In genomic region chr22:28793976-28794584, GRCh38 we compare ENCODE assay signal across 20 cellular contexts. TPM values are rescaled to one million over a fixed set of nuclear protein-coding genes. Genes with fewer than 3 reads are reported as not detected.
A peak's percentile ranks its signal among the peaks of the same experiment; 100 is the strongest.
DNase-seq lines count a peak whose midpoint lies in the region; ATAC-seq and TF ChIP-seq lines count a peak whose summit lies in the region.
"Had no signal": no experiment of that assay in that cellular context is flagged by ENCODE, and none has a peak within 500 bp of the region (broad histone marks: within the 10 kb centered on the region; RNA-seq: fewer than 3 reads in every experiment).

No MANE protein-coding gene starts in this region.

- no peak overlapping the region for H3K27ac ChIP-seq in right lobe of liver
- no peak overlapping the region for H3K27ac ChIP-seq in sigmoid colon
- H3K27ac ChIP-seq: C4-2B, parathyroid adenoma had no signal

- TF ChIP-seq CTCF in CD14-positive monocyte (IDR thresholded peaks at IDR 0.05) (no peak), Calu3 (IDR thresholded peaks at IDR 0.05; ENCODE audit: unreplicated experiment) (no peak), right lobe of liver (IDR thresholded peaks at IDR 0.05) (no peak), sigmoid colon (IDR thresholded peaks at IDR 0.05) (no peak)
- TF ChIP-seq CTCF in activated CD8-positive, alpha-beta T cell treated with anti-CD3 and anti-CD28 coated beads for 36 hours (IDR thresholded peaks at IDR 0.05) = no peak

- ATAC-seq in activated CD8-positive, alpha-beta T cell treated with anti-CD3 and anti-CD28 coated beads for 36 hours = no peak
- peak in 2 of 4 donors; percentile 3 to 4 for ATAC-seq in right lobe of liver
- no peak for ATAC-seq in HG02840 (IDR thresholded peaks at IDR 0.05; ENCODE audit: low FRiP score, unreplicated experiment)
- ATAC-seq in HG03565 (IDR thresholded peaks at IDR 0.05; ENCODE audit: unreplicated experiment) = no peak

- CTCF ChIA-PET in Calu3 (lab: Charles Lee) = no interaction called here
- CTCF ChIA-PET in activated CD8-positive, alpha-beta T cell treated with anti-CD3 and anti-CD28 coated beads for 36 hours (lab: Charles Lee) = interaction anchor here (0.6 to 1.7 kb wide), 4 partner anchors 10 to 48 kb away, joined by 3 to 5 read pairs (median 4); partner anchors contain the start of gene CCDC117

- no peak overlapping the region for H3K4me3 ChIP-seq in right lobe of liver
- no peak overlapping the region for H3K4me3 ChIP-seq in sigmoid colon

- peaks cover 11 to 52% (median 34%) of the 10 kb centered on the region in 4 donors for H3K36me3 ChIP-seq in right lobe of liver
- H3K36me3 ChIP-seq in sigmoid colon = peaks cover 22 to 52% (median 30%) of the 10 kb centered on the region in 4 donors

- H3K9me3 Mint-ChIP-seq in CD14-positive monocyte (no peaks in the 10 kb centered on the region), Calu3 (ENCODE audit: low read depth, unreplicated experiment) (no peaks in the 10 kb centered on the region)
- H3K9me3 Mint-ChIP-seq in activated CD8-positive, alpha-beta T cell treated with anti-CD3 and anti-CD28 coated beads for 36 hours = no peaks in the 10 kb centered on the region
- H3K9me3 Mint-ChIP-seq: activated CD4-positive, alpha-beta T cell treated with anti-CD3 and anti-CD28 coated beads, Interleukin-2, amount 10 ng/mL, durations not matched to agents 7 days and 5 days had no signal

- intact Hi-C loops in CD14-positive monocyte (cut with micrococcal nuclease) (loop anchor here (5.0 to 10.0 kb wide), 2 partner anchors 33 to 91 kb away; partner anchors contain the start of gene ZNRF3 (in 1 of the 2)), Calu3 (cut with micrococcal nuclease; ENCODE audit: unreplicated experiment) (no loop called here), right lobe of liver (cut with DNase I) (no loop called here), sigmoid colon (cut with DNase I) (no loop called here)
- intact Hi-C loops in activated CD8-positive, alpha-beta T cell treated with anti-CD3 and anti-CD28 coated beads for 36 hours (cut with micrococcal nuclease) = no loop called here

- H3K27ac Mint-ChIP-seq in CD14-positive monocyte (peak overlapping the region in 4 of 7 donors; percentile 28 to 64 (median 30)), Calu3 (ENCODE audit: unreplicated experiment) (peak overlapping the region; percentile 77)
- peak overlapping the region; percentile 21 for H3K27ac Mint-ChIP-seq in activated CD8-positive, alpha-beta T cell treated with anti-CD3 and anti-CD28 coated beads for 36 hours

- H3K36me3 Mint-ChIP-seq in CD14-positive monocyte = peaks cover 46 to 64% of the 10 kb centered on the region in 2 donors
- H3K36me3 Mint-ChIP-seq in Calu3 (ENCODE audit: insufficient read depth, unreplicated experiment) = peaks cover 79% of the 10 kb centered on the region
- peaks cover 54% of the 10 kb centered on the region for H3K36me3 Mint-ChIP-seq in activated CD8-positive, alpha-beta T cell treated with anti-CD3 and anti-CD28 coated beads for 36 hours (ENCODE audit: low read depth)

- BruUV-seq in Calu3 (replicated peaks; lab: Mats Ljungman, UMichigan) = no TSS peak

- POLR2A ChIA-PET in activated CD8-positive, alpha-beta T cell treated with anti-CD3 and anti-CD28 coated beads for 36 hours (lab: Charles Lee) = interaction anchor here (1.2 to 1.9 kb wide), 2 partner anchors 25 to 35 kb away, joined by 3 to 8 read pairs; no protein-coding TSS in a partner anchor

- H3K27me3 ChIP-seq in right lobe of liver (no peaks in the 10 kb centered on the region), sigmoid colon (no peaks in the 10 kb centered on the region)

- TF ChIP-seq EP300 in sigmoid colon (IDR thresholded peaks at IDR 0.05) = no peak

- no peaks in the 10 kb centered on the region for H3K9me3 ChIP-seq in right lobe of liver
- no peaks in the 10 kb centered on the region for H3K9me3 ChIP-seq in sigmoid colon

- H3K4me1 ChIP-seq in right lobe of liver = peaks cover 0 to 39% (median 4%) of the 10 kb centered on the region in 4 donors
- H3K4me1 ChIP-seq in sigmoid colon = peaks cover 0 to 48% (median 33%) of the 10 kb centered on the region in 4 donors

- no peak overlapping the region for H3K4me3 Mint-ChIP-seq in CD14-positive monocyte
- no peak overlapping the region for H3K4me3 Mint-ChIP-seq in Calu3 (ENCODE audit: low read depth, unreplicated experiment)
- H3K4me3 Mint-ChIP-seq in activated CD8-positive, alpha-beta T cell treated with anti-CD3 and anti-CD28 coated beads for 36 hours = no peak overlapping the region
- H3K4me3 Mint-ChIP-seq: activated CD4-positive, alpha-beta T cell treated with anti-CD3 and anti-CD28 coated beads, Interleukin-2, amount 10 ng/mL, durations not matched to agents 7 days and 5 days had no signal

- H3K4me1 Mint-ChIP-seq in CD14-positive monocyte (peaks cover 49% of the 10 kb centered on the region), Calu3 (ENCODE audit: low read depth, unreplicated experiment) (peaks cover 12% of the 10 kb centered on the region)
- H3K4me1 Mint-ChIP-seq in activated CD8-positive, alpha-beta T cell treated with anti-CD3 and anti-CD28 coated beads for 36 hours (ENCODE audit: low read depth) = peaks cover 68% of the 10 kb centered on the region

- 53% methylated on average over 4 of the region's 4 CpGs for WGBS in right lobe of liver (ENCODE audit: insufficient coverage, low coverage, low lambda C conversion rate, missing lambda C conversion rate)
- WGBS in sigmoid colon, 2 donors = 56 to 79% methylated on average over 4 of the region's 4 CpGs

- peak; percentile 62 for TF ChIP-seq POLR2A in right lobe of liver (IDR thresholded peaks at IDR 0.05)
- no peak for TF ChIP-seq POLR2A in sigmoid colon (IDR thresholded peaks at IDR 0.05)

- no peak for DNase-seq in CD14-positive monocyte (ENCODE audit: low spot score)
- no peak for DNase-seq in Calu3
- DNase-seq in activated CD8-positive, alpha-beta T cell treated with anti-CD3 and anti-CD28 coated beads for 36 hours = no peak
- DNase-seq in right lobe of liver = no peak
- DNase-seq in sigmoid colon = no peak
- DNase-seq in cerebellum (ENCODE audit: low spot score) = no peak
- DNase-seq: activated CD4-positive, alpha-beta T cell treated with anti-CD3 and anti-CD28 coated beads, Interleukin-2, amount 10 ng/mL, durations not matched to agents 7 days and 5 days; activated T-cell treated with anti-CD3 and anti-CD28 coated beads, Interleukin-2, amount 50 U/mL, for 48 hours; dermis blood vessel endothelial cell; GDM1; HCEC 1CT; kidney glomerular epithelial cell; NCI-H1105; NK-92 treated with Interleukin-12 subunit alpha and Interleukin-12 subunit beta, amount 100 ng/mL, for 24 hours; small intestine; T1000 had no signal

- H3K27me3 Mint-ChIP-seq in CD14-positive monocyte (ENCODE audit: low read depth in 3 of 3) = no peaks in the 10 kb centered on the region
- no peaks in the 10 kb centered on the region for H3K27me3 Mint-ChIP-seq in Calu3 (ENCODE audit: unreplicated experiment)
- H3K27me3 Mint-ChIP-seq in activated CD8-positive, alpha-beta T cell treated with anti-CD3 and anti-CD28 coated beads for 36 hours = no peaks in the 10 kb centered on the region
- H3K27me3 Mint-ChIP-seq: activated CD4-positive, alpha-beta T cell treated with anti-CD3 and anti-CD28 coated beads, Interleukin-2, amount 10 ng/mL, durations not matched to agents 7 days and 5 days had no signal

RNA-seq across cellular contexts. Expression of gene XBP1, which starts 6.3 kb away (rescaled TPM):
- 100 to 1,000 TPM; 201 to 215 TPM for polyA plus RNA-seq in CD14-positive monocyte
- total RNA-seq in Calu3 (2022) = 179 and 192 TPM in 2 replicates
- 100 to 1,000 TPM; 102 to 103 TPM for total RNA-seq in activated CD8-positive, alpha-beta T cell treated with anti-CD3 and anti-CD28 coated beads for 36 hours
- total RNA-seq in right lobe of liver = 100 to 1,000 TPM; 298 to 624 (median 414) TPM
- 100 to 1,000 TPM in 2 of 4 donors, 10 to 100 TPM in 2; 76.7 to 126 (median 106) TPM for total RNA-seq in sigmoid colon
- 100 to 1,000 TPM in 2 of 3 donors, 10 to 100 TPM in 1; 87.6 to 134 (median 106) TPM for polyA plus RNA-seq in sigmoid colon
- total RNA-seq in cerebellum = 43.3 TPM

RNA-seq across cellular contexts. Expression of gene CCDC117, which starts 21.6 kb away (rescaled TPM):
- polyA plus RNA-seq in CD14-positive monocyte (10 to 100 TPM; 10.3 to 12.6 TPM), sigmoid colon (10 to 100 TPM in 1 of 3 donors, 1 to 10 TPM in 2; 9.6 to 10.4 (median 9.6) TPM)
- total RNA-seq in Calu3 (2022) (25.4 and 27.0 TPM in 2 replicates), right lobe of liver (10 to 100 TPM; 15.3 to 24.4 (median 18.0) TPM), sigmoid colon (10 to 100 TPM; 23.9 to 33.2 (median 29.8) TPM), cerebellum (19.3 TPM)
- 10 to 100 TPM; 25.5 to 26.2 TPM for total RNA-seq in activated CD8-positive, alpha-beta T cell treated with anti-CD3 and anti-CD28 coated beads for 36 hours

RNA-seq across cellular contexts. Expression of gene HSCB, which starts 52.2 kb away (rescaled TPM):
- polyA plus RNA-seq in CD14-positive monocyte (10 to 100 TPM; 10.3 to 13.2 TPM), sigmoid colon (10 to 100 TPM; 16.6 to 28.8 (median 19.5) TPM)
- total RNA-seq in Calu3 (2022) (15.7 and 16.5 TPM in 2 replicates), right lobe of liver (10 to 100 TPM; 11.6 to 29.0 (median 13.4) TPM), sigmoid colon (10 to 100 TPM; 29.9 to 67.5 (median 32.5) TPM), cerebellum (4.1 TPM)
- total RNA-seq in activated CD8-positive, alpha-beta T cell treated with anti-CD3 and anti-CD28 coated beads for 36 hours = 10 to 100 TPM; 16.5 to 17.5 TPM

RNA-seq across cellular contexts. Expression of gene CHEK2, which starts 52.5 kb away (rescaled TPM):
- polyA plus RNA-seq in CD14-positive monocyte (1 to 10 TPM; 6.6 to 7.8 TPM), sigmoid colon (10 to 100 TPM; 10.2 to 17.4 (median 10.6) TPM)
- total RNA-seq in Calu3 (2022) (27.0 and 35.7 TPM in 2 replicates), right lobe of liver (1 to 10 TPM; 2.0 to 6.3 (median 4.2) TPM), sigmoid colon (1 to 10 TPM; 2.8 to 4.6 (median 3.6) TPM), cerebellum (6.1 TPM)
- total RNA-seq in activated CD8-positive, alpha-beta T cell treated with anti-CD3 and anti-CD28 coated beads for 36 hours = 10 to 100 TPM; 15.4 to 17.3 TPM

Comparison
In these comparisons a context has a peak if more than half of its experiments do, and no peak if none do; other contexts are left out.
1. H3K27ac Mint-ChIP-seq: peak in every context shown above with its lines; median percentile 77 in Calu3; 30 in CD14-positive monocyte; 21 in activated CD8-positive, alpha-beta T cell treated with anti-CD3 and anti-CD28 coated beads for 36 hours.
2. intact Hi-C loops: an anchor here in CD14-positive monocyte (5.0 to 10.0 kb wide); none called in Calu3, activated CD8-positive, alpha-beta T cell treated with anti-CD3 and anti-CD28 coated beads for 36 hours, right lobe of liver and sigmoid colon.